In the genomic region with DNA sequence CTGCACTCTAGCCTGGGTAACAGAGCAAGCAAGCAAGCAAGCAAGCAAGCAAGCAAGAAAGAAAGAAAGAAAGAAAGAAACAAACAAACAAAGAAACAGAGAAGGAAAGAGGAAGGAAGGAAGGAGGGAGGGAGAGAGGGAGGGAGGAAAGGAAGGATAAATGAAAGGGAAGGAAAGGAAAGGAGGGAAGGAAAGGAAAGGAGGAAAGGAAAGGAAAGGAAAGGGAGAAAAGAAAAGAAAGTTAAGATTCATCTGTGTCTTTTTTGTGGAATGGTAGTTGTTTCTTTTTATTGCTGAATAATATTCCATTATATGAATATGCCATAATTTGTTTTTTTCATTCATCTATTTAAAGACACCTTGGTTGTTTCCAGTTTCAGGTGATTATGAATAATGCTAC, we compare ENCODE assay signal across 10 cellular contexts.
"Had no signal": no experiment of that assay in that cellular context is flagged by ENCODE, and none has a peak within 500 bp of the region (broad histone marks: within the 10 kb centered on the region; RNA-seq: fewer than 3 reads in every experiment).

No MANE protein-coding gene starts in this region.

- H2AFZ ChIP-seq: GM23248 had no signal

- H3K27ac Mint-ChIP-seq: HFFc6, IgD-negative memory B cell had no signal

- H3K4me1 Mint-ChIP-seq: IgD-negative memory B cell had no signal

- H3K4me2 ChIP-seq: KMS-11 had no signal

- H3K4me3 Mint-ChIP-seq: HFFc6, IgD-negative memory B cell had no signal

- H3K27me3 Mint-ChIP-seq: IgD-negative memory B cell had no signal

- H3K4me3 ChIP-seq: GM23248 had no signal

- H3K27ac ChIP-seq: GM23248, HL-60, KMS-11 had no signal

- H3K36me3 Mint-ChIP-seq: IgD-negative memory B cell had no signal

- ATAC-seq: HepG2 had no signal

- DNase-seq: GM23248, H7, HCEC 1CT, HFFc6, Karpas-422, KBM-7 had no signal
